Comparison of ENCODE assay signal across 8 cellular contexts in genomic region chr4:184649026-184649970, GRCh38. TPM values are rescaled to one million over a fixed set of nuclear protein-coding genes. Genes with fewer than 3 reads are reported as not detected.
DNase-seq lines count a peak whose midpoint lies in the region; ATAC-seq and TF ChIP-seq lines count a peak whose summit lies in the region.

Gene CASP3 (minus strand): TSS chr4:184649447. CDS start chr4:184638453, 10,994 bp downstream.
Gene PRIMPOL (plus strand): TSS chr4:184649738. CDS start chr4:184657141, 7,403 bp downstream.

- H3K27me3 Mint-ChIP-seq in natural killer cell treated with Interleukin-12 subunit alpha and Interleukin-12 subunit beta and Interleukin-15 and Interleukin-18, amount 100 ng/mL, for 72 hours, result no peaks in the 10 kb centered on the region

- peak within 1 kb of the TSS; percentile 100 for H3K4me3 Mint-ChIP-seq in natural killer cell treated with Interleukin-12 subunit alpha and Interleukin-12 subunit beta and Interleukin-15 and Interleukin-18, amount 100 ng/mL, for 72 hours

- peak within 1 kb of the TSS; percentile 97 to 98 for H3K27ac Mint-ChIP-seq in natural killer cell treated with Interleukin-12 subunit alpha and Interleukin-12 subunit beta and Interleukin-15 and Interleukin-18, amount 100 ng/mL, for 72 hours

- ATAC-seq in natural killer cell treated with Interleukin-12 subunit alpha and Interleukin-12 subunit beta and Interleukin-15 and Interleukin-18, amount 100 ng/mL, for 72 hours, result peak; percentile 96 to 97

- H3K9me3 Mint-ChIP-seq in natural killer cell treated with Interleukin-12 subunit alpha and Interleukin-12 subunit beta and Interleukin-15 and Interleukin-18, amount 100 ng/mL, for 72 hours, result no peaks in the 10 kb centered on the region

- H3K36me3 Mint-ChIP-seq in natural killer cell treated with Interleukin-12 subunit alpha and Interleukin-12 subunit beta and Interleukin-15 and Interleukin-18, amount 100 ng/mL, for 72 hours, result peaks cover 34% of the 10 kb centered on the region

- peaks cover 63 to 70% of the 10 kb centered on the region in 2 donors for H3K4me1 Mint-ChIP-seq in natural killer cell treated with Interleukin-12 subunit alpha and Interleukin-12 subunit beta and Interleukin-15 and Interleukin-18, amount 100 ng/mL, for 72 hours (ENCODE audit: low read depth in 2 of 2)

- DNase-seq in ELF-1 (ENCODE audit: low read depth, low spot score), result peak; percentile 90
- DNase-seq in H4 (ENCODE audit: low spot score), result peak; percentile 84
- peak; percentile 66 for DNase-seq in LNCaP clone FGC (ENCODE audit: low read depth)
- DNase-seq in RPMI8226, result peak; percentile 93
- peak; percentile 94 to 96 for DNase-seq in activated T-helper 1 cell treated with anti-CD3 and anti-CD28 coated beads, Interleukin-2, amount 50 U/mL, for 16 hours (ENCODE audit: low read depth in 1 of 2, low spot score in 1 of 2)
- DNase-seq in fibroblast of mammary gland (ENCODE audit: low read depth), result peak; percentile 87
- peak; percentile 98 for DNase-seq in natural killer cell treated with Interleukin-12 subunit alpha and Interleukin-12 subunit beta and Interleukin-15 and Interleukin-18, amount 100 ng/mL, for 72 hours (ENCODE audit: low spot score)
- DNase-seq in stimulated activated naive CD4-positive, alpha-beta T cell treated with Interleukin-2 at 50 U/mL for 16 hours (lab: John Stamatoyannopoulos, UW), result peak; percentile 95

- TF ChIP-seq CTCF in LNCaP clone FGC (IDR thresholded peaks at IDR 0.05; ENCODE audit: control insufficient read depth, extremely low read depth, insufficient read depth) (peak; percentile 39), fibroblast of mammary gland (conservative IDR thresholded peaks at IDR 0.05; ENCODE audit: control insufficient read depth, insufficient read depth, low read depth, low read length) (no peak)

- peak within 1 kb of the TSS; percentile 86 for H3K4me3 ChIP-seq in LNCaP clone FGC (ENCODE audit: low read depth, low read length)
- peak within 1 kb of the TSS; percentile 80 for H3K4me3 ChIP-seq in fibroblast of mammary gland (ENCODE audit: control insufficient read depth, low read depth, low read length)

RNA-seq across cellular contexts. Expression of gene CASP3, which starts in this region (rescaled TPM):
- total RNA-seq in H4 (2014; rRNA removed; shearing (Covaris generic)), result 31.9 and 46.1 TPM in 2 replicates
- total RNA-seq in natural killer cell treated with Interleukin-12 subunit alpha and Interleukin-12 subunit beta and Interleukin-15 and Interleukin-18, amount 100 ng/mL, for 72 hours, result 10 to 100 TPM; 65.8 to 96.5 TPM

RNA-seq across cellular contexts. Expression of gene PRIMPOL, which starts in this region (rescaled TPM):
- total RNA-seq in H4 (2014; rRNA removed; shearing (Covaris generic)), result 26.9 and 30.4 TPM in 2 replicates
- 10 to 100 TPM; 19.1 to 19.3 TPM for total RNA-seq in natural killer cell treated with Interleukin-12 subunit alpha and Interleukin-12 subunit beta and Interleukin-15 and Interleukin-18, amount 100 ng/mL, for 72 hours

Comparison
In these comparisons a context has a peak if more than half of its experiments do, and no peak if none do; other contexts are left out.
1. Peak in every context shown above with its lines: DNase-seq, ATAC-seq and H3K4me3 ChIP-seq.